Comparison of ENCODE assay signal across 15 cellular contexts in the genomic region with DNA sequence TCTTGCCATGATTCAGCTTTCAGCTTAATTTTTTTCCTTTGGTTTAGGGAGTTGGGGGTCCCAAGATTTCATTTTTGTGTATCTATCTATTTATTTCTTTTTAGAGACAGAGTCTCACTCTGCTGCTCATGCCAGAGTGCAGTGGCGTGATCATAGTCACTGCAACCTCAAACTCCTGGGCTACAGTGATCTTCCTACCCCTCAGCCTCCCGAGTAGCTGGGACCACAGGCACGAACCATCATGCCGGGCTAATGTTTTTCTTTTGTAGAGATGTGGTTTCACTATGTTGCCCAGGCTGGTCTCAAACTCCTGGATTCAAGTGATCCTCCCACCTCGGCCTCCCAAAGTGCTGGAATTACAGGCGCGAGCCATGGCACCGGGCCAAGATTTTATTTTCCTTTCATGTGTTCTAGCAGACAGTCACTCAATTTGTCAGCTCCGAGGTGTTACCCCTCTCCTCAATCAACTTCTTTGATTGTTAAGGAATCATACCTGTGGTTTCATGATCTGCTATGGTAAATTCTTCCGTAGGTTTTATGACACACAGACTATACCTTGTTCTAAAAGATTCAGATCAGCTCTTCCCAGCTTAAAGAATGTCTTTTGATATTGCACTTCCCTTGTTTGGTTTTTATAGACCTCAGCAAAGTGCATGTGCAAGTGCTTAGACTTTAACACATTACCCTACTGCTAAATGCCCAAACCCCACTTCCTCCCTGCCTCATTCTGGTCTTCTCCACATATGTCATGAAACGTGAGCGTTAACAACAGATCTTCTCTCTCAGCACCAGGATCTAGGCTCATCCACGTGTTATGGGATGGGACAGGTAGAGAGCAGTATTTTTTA. TPM values are rescaled to one million over a fixed set of nuclear protein-coding genes. Genes with fewer than 3 reads are reported as not detected.
DNase-seq lines count a peak whose midpoint lies in the region; ATAC-seq and TF ChIP-seq lines count a peak whose summit lies in the region.
"Had no signal": no experiment of that assay in that cellular context is flagged by ENCODE, and none has a peak within 500 bp of the region (broad histone marks: within the 10 kb centered on the region; RNA-seq: fewer than 3 reads in every experiment).

No MANE protein-coding gene starts in this region.

- no peak overlapping the region for H2AK5ac ChIP-seq in H9 (ENCODE audit: insufficient read length, low read length)

- peak overlapping the region; percentile 82 for H3K27ac Mint-ChIP-seq in activated CD8-positive, alpha-beta T cell treated with anti-CD3 and anti-CD28 coated beads, Interleukin-2, amount 10 ng/mL, durations not matched to agents 7 days and 5 days
- no peak overlapping the region for H3K27ac Mint-ChIP-seq in H9
- H3K27ac Mint-ChIP-seq: type B pancreatic cell had no signal

- H3K4me3 ChIP-seq in lower leg skin (ENCODE audit: low read depth, poor library complexity, severe bottlenecking) = no peak overlapping the region
- H3K4me3 ChIP-seq: right atrium auricular region had no signal

- no peaks in the 10 kb centered on the region for H4K20me1 ChIP-seq in H9 (ENCODE audit: control insufficient read depth, insufficient read depth, insufficient read length)

- H4K5ac ChIP-seq in H9 (ENCODE audit: insufficient read length, low read depth, low read length) = no peak overlapping the region

- peaks cover 51% of the 10 kb centered on the region for H3K4me1 Mint-ChIP-seq in activated CD8-positive, alpha-beta T cell treated with anti-CD3 and anti-CD28 coated beads, Interleukin-2, amount 10 ng/mL, durations not matched to agents 7 days and 5 days (ENCODE audit: low read depth)
- H3K4me1 Mint-ChIP-seq in H9 = peaks cover 4 to 6% of the 10 kb centered on the region in 2 experiments

- H3K9me3 ChIP-seq in H9 (ENCODE audit: control insufficient read depth, low read depth, low read length) = no peaks in the 10 kb centered on the region
- H3K9me3 ChIP-seq: right atrium auricular region had no signal

- no peaks in the 10 kb centered on the region; the same call in 1 of the 2 replicates for H3K4me1 ChIP-seq in H9 (ENCODE audit: insufficient read depth, low read length)
- H3K4me1 ChIP-seq: right atrium auricular region had no signal

- 61 to 62% methylated on average over 13 of the region's 13 CpGs for WGBS in lower leg skin, 2 donors
- WGBS in H9 (ENCODE audit: extremely low coverage, insufficient read length, low lambda C conversion rate) = no CpG with 5 or more reads among the region's 13 CpGs

- H3K4me3 Mint-ChIP-seq in activated CD8-positive, alpha-beta T cell treated with anti-CD3 and anti-CD28 coated beads, Interleukin-2, amount 10 ng/mL, durations not matched to agents 7 days and 5 days = peak overlapping the region; percentile 16
- no peak overlapping the region for H3K4me3 Mint-ChIP-seq in H9
- H3K4me3 Mint-ChIP-seq: type B pancreatic cell had no signal

- H4K8ac ChIP-seq in H9 (replicated peaks; ENCODE audit: insufficient read length, low read depth, low read length) = no peak overlapping the region

- intact Hi-C loops in lower leg skin (cut with DNase I; ENCODE audit: low total_unique reads) = no loop called here

- DNase-seq in NOMO-1 treated with DMSO at 0.1 percent for 48 hours (lab: John Stamatoyannopoulos, UW; ENCODE audit: unreplicated experiment) (peak; percentile 13), NOMO-1 treated with dmso at 0.1 percent for 144 hours (lab: John Stamatoyannopoulos, UW; ENCODE audit: unreplicated experiment) (no peak), lower leg skin (ENCODE audit: low spot score in 2 of 2) (no peak), H9 (no peak)
- peak; percentile 44 for DNase-seq in activated CD8-positive, alpha-beta T cell treated with anti-CD3 and anti-CD28 coated beads, Interleukin-2, amount 10 ng/mL, durations not matched to agents 7 days and 5 days
- peak; percentile 33 for DNase-seq in effector CD4-positive, alpha-beta T cell
- DNase-seq in stimulated activated naive CD4-positive, alpha-beta T cell (lab: John Stamatoyannopoulos, UW) = peak; percentile 33 to 74 (median 62)
- DNase-seq: brain microvascular endothelial cell, Calu3 had no signal

- H2AFZ ChIP-seq in H9 (ENCODE audit: low read length) = no peak overlapping the region

- peak; percentile 45 for ATAC-seq in activated CD8-positive, alpha-beta T cell treated with anti-CD3 and anti-CD28 coated beads, Interleukin-2, amount 10 ng/mL, durations not matched to agents 7 days and 5 days
- no peak for ATAC-seq in GM18870 (IDR thresholded peaks at IDR 0.05; ENCODE audit: unreplicated experiment)
- ATAC-seq: SK-N-SH treated with all-trans-retinoic acid at 6 μM for 48 hours had no signal

- H3K79me2 ChIP-seq in H9 (ENCODE audit: insufficient read depth, low read length) = no peaks in the 10 kb centered on the region

- H3T11ph ChIP-seq in H9 (ENCODE audit: low read length) = no peak overlapping the region

- no peak overlapping the region for H2BK5ac ChIP-seq in H9 (ENCODE audit: insufficient read length, low read length)

- H3K23me2 ChIP-seq in H9 (ENCODE audit: insufficient read length, low read depth, low read length, poor library complexity, severe bottlenecking) = no peaks in the 10 kb centered on the region

- H3K9me3 Mint-ChIP-seq in activated CD8-positive, alpha-beta T cell treated with anti-CD3 and anti-CD28 coated beads, Interleukin-2, amount 10 ng/mL, durations not matched to agents 7 days and 5 days (ENCODE audit: insufficient read depth) = no peaks in the 10 kb centered on the region
- H3K9me3 Mint-ChIP-seq in H9 = no peaks in the 10 kb centered on the region
- H3K9me3 Mint-ChIP-seq: type B pancreatic cell had no signal

- no peak overlapping the region for H3K4ac ChIP-seq in H9 (ENCODE audit: low read depth, low read length)

- no peak overlapping the region for H3K56ac ChIP-seq in H9 (ENCODE audit: insufficient read length, low read depth, low read length)

- H3K36me3 Mint-ChIP-seq in activated CD8-positive, alpha-beta T cell treated with anti-CD3 and anti-CD28 coated beads, Interleukin-2, amount 10 ng/mL, durations not matched to agents 7 days and 5 days (ENCODE audit: low read depth) = peaks cover 7% of the 10 kb centered on the region
- no peaks in the 10 kb centered on the region for H3K36me3 Mint-ChIP-seq in H9 (ENCODE audit: insufficient read depth in 1 of 3, low read depth in 3 of 3)
- H3K36me3 Mint-ChIP-seq: type B pancreatic cell had no signal

- H2BK20ac ChIP-seq in H9 (ENCODE audit: low read depth, low read length, poor library complexity, severe bottlenecking) = no peak overlapping the region

- H2BK120ac ChIP-seq in H9 (ENCODE audit: low read depth, low read length, poor library complexity, severe bottlenecking) = no peak overlapping the region

- H2BK12ac ChIP-seq in H9 (ENCODE audit: insufficient read length, low read depth, low read length) = no peak overlapping the region

- no peaks in the 10 kb centered on the region for H3K79me1 ChIP-seq in H9 (ENCODE audit: insufficient read depth, low read depth, low read length, poor library complexity, severe bottlenecking)

- CTCF ChIA-PET in activated CD8-positive, alpha-beta T cell treated with anti-CD3 and anti-CD28 coated beads, Interleukin-2, amount 10 ng/mL, durations not matched to agents 7 days and 5 days (lab: Charles Lee) = interaction anchor here (0.6 to 1.3 kb wide), 8 partner anchors 10 to 373 kb away, joined by 3 to 4 read pairs (median 3); no protein-coding TSS in a partner anchor

- H3K27ac ChIP-seq in H9 (ENCODE audit: insufficient read length, low read depth, low read length) = no peak overlapping the region
- H3K27ac ChIP-seq: brain microvascular endothelial cell, right atrium auricular region had no signal

- no peak overlapping the region for H3K23ac ChIP-seq in H9 (ENCODE audit: insufficient read length, low read depth, low read length)

- TF ChIP-seq CTCF in lower leg skin (IDR thresholded peaks at IDR 0.05) = no peak
- TF ChIP-seq CTCF in H9 (conservative IDR thresholded peaks at IDR 0.05) = no peak

- no peak for TF ChIP-seq POLR2A in lower leg skin (IDR thresholded peaks at IDR 0.05)

- no peak overlapping the region for H3K9ac ChIP-seq in H9 (ENCODE audit: extremely low read depth, insufficient read length, low read length)

- no peak overlapping the region for H4K91ac ChIP-seq in H9 (ENCODE audit: insufficient read length, low read depth, low read length)

- POLR2A ChIA-PET in activated CD8-positive, alpha-beta T cell treated with anti-CD3 and anti-CD28 coated beads, Interleukin-2, amount 10 ng/mL, durations not matched to agents 7 days and 5 days (lab: Charles Lee) = interaction anchor here (1.0 to 1.8 kb wide), 4 partner anchors 13 to 82 kb away, joined by 3 to 7 read pairs (median 3); partner anchors contain the start of genes SLFN5 and UNC45B

- no peak overlapping the region for H3K18ac ChIP-seq in H9 (ENCODE audit: insufficient read length, low read depth, low read length)

- H3K27me3 Mint-ChIP-seq in activated CD8-positive, alpha-beta T cell treated with anti-CD3 and anti-CD28 coated beads, Interleukin-2, amount 10 ng/mL, durations not matched to agents 7 days and 5 days (ENCODE audit: low read depth) = no peaks in the 10 kb centered on the region
- H3K27me3 Mint-ChIP-seq in H9 (ENCODE audit: low read depth) = no peaks in the 10 kb centered on the region; the same call in 1 of the 2 replicates

- H3K27me3 ChIP-seq in H9 (ENCODE audit: insufficient read depth, low read length) = no peaks in the 10 kb centered on the region
- H3K27me3 ChIP-seq: brain microvascular endothelial cell, right atrium auricular region had no signal

- no peak overlapping the region for H3K14ac ChIP-seq in H9 (ENCODE audit: insufficient read depth, low read length)

- H3K4me2 ChIP-seq in H9 (ENCODE audit: insufficient read depth, insufficient read length, low read length) = no peak overlapping the region

- no peak overlapping the region for H2BK15ac ChIP-seq in H9 (ENCODE audit: low read depth, low read length)

RNA-seq across cellular contexts. Expression of gene UNC45B, which starts 13.0 kb away (rescaled TPM):
- not detected for total RNA-seq in activated CD8-positive, alpha-beta T cell treated with anti-CD3 and anti-CD28 coated beads, Interleukin-2, amount 10 ng/mL, durations not matched to agents 7 days and 5 days
- total RNA-seq in lower leg skin (under 1 TPM in 1 of 4 donors, not detected in 3; 0.06 TPM), H9 (2021) (0.07 and 0.22 TPM in 2 replicates)
- total RNA-seq: A172, Calu3, OCI-LY7 had no signal

RNA-seq across cellular contexts. Expression of gene NLE1, which starts 18.5 kb away (rescaled TPM):
- 10 to 100 TPM; 22.1 to 23.3 TPM for total RNA-seq in activated CD8-positive, alpha-beta T cell treated with anti-CD3 and anti-CD28 coated beads, Interleukin-2, amount 10 ng/mL, durations not matched to agents 7 days and 5 days
- total RNA-seq in lower leg skin (10 to 100 TPM; 12.7 to 23.0 (median 13.2) TPM), H9 (2021) (41.7 and 43.9 TPM in 2 replicates)

RNA-seq across cellular contexts. Expression of gene SLC35G3, which starts 33.6 kb away (rescaled TPM):
- total RNA-seq in activated CD8-positive, alpha-beta T cell treated with anti-CD3 and anti-CD28 coated beads, Interleukin-2, amount 10 ng/mL, durations not matched to agents 7 days and 5 days = not detected
- total RNA-seq in lower leg skin = not detected
- not detected in 2 replicates for total RNA-seq in H9 (2021)
- total RNA-seq: A172, Calu3, OCI-LY7, right atrium auricular region had no signal

RNA-seq across cellular contexts. Expression of gene FNDC8, which starts 39.2 kb away (rescaled TPM):
- total RNA-seq in activated CD8-positive, alpha-beta T cell treated with anti-CD3 and anti-CD28 coated beads, Interleukin-2, amount 10 ng/mL, durations not matched to agents 7 days and 5 days = not detected
- not detected for total RNA-seq in lower leg skin
- not detected in 2 replicates for total RNA-seq in H9 (2021)
- total RNA-seq: A172, Calu3, OCI-LY7, right atrium auricular region had no signal

RNA-seq across cellular contexts. Expression of gene RAD51D, which starts 40.9 kb away (rescaled TPM):
- 10 to 100 TPM; 32.1 to 33.6 TPM for total RNA-seq in activated CD8-positive, alpha-beta T cell treated with anti-CD3 and anti-CD28 coated beads, Interleukin-2, amount 10 ng/mL, durations not matched to agents 7 days and 5 days
- total RNA-seq in lower leg skin (1 to 10 TPM; 2.8 to 5.9 (median 3.8) TPM), H9 (2021) (14.0 and 15.8 TPM in 2 replicates)

Comparison
In these comparisons a context has a peak if more than half of its experiments do, and no peak if none do; other contexts are left out.
1. DNase-seq: peak in NOMO-1 treated with DMSO at 0.1 percent for 48 hours (single experiment), activated CD8-positive, alpha-beta T cell treated with anti-CD3 and anti-CD28 coated beads, Interleukin-2, amount 10 ng/mL, durations not matched to agents 7 days and 5 days (single experiment), effector CD4-positive, alpha-beta T cell (single experiment) and stimulated activated naive CD4-positive, alpha-beta T cell (6 of 6); none in NOMO-1 treated with dmso at 0.1 percent for 144 hours (single experiment), lower leg skin (0 of 2) and H9 (single experiment).